1 cellular context compared by ENCODE assay signal in the genomic region with DNA sequence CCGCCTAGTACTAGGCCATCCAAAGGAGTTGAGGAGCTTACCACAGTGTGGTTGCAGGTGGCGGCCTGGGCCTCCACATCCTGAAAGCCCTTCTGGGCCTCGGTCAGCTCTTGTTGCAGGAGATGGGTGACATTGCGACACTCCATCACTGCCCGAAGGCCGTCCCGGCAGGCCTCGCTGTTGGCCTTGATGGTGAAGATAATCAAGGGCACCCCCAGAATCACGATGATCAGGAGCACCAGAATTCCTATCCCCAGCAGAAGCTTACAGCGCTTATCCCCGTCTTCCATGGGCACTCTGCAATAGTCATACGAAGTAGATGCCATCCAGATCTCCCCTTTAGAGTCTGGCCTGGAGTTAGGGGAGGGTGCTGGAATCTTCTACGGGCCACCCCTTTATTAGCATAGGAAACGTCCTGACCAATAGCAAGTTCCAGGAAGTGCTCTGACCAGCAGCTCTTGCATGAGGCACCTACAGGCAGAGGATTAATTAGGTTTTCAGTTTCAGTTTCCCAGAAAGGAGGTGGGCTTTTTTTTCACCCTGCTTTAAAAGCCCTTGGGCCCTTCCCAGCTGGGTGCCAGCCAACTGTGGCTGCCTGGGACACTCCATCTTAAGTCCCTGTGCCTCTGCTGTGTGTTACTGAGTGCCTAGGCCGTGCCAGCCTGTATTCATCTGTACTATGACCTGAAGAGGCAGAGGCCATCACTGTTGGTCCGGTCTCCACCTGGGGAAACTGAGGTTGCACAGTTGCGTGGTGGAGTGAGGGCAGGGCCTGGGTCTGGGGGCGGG.
A peak's percentile ranks its signal among the peaks of the same experiment; 100 is the strongest.
TF ChIP-seq lines count a peak whose summit lies in the region.

A gene with protein sequence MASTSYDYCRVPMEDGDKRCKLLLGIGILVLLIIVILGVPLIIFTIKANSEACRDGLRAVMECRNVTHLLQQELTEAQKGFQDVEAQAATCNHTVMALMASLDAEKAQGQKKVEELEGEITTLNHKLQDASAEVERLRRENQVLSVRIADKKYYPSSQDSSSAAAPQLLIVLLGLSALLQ (minus strand): TSS at position 381 of the 789 bp plus-strand sequence. CDS start 55 bp downstream, at position 326.

TF ChIP-seq in GM12878, 131 proteins besides CTCF, POLR2A, EP300 and RAD21 (continued from another document and continues in another):
- TF ChIP-seq, protein P1, sequence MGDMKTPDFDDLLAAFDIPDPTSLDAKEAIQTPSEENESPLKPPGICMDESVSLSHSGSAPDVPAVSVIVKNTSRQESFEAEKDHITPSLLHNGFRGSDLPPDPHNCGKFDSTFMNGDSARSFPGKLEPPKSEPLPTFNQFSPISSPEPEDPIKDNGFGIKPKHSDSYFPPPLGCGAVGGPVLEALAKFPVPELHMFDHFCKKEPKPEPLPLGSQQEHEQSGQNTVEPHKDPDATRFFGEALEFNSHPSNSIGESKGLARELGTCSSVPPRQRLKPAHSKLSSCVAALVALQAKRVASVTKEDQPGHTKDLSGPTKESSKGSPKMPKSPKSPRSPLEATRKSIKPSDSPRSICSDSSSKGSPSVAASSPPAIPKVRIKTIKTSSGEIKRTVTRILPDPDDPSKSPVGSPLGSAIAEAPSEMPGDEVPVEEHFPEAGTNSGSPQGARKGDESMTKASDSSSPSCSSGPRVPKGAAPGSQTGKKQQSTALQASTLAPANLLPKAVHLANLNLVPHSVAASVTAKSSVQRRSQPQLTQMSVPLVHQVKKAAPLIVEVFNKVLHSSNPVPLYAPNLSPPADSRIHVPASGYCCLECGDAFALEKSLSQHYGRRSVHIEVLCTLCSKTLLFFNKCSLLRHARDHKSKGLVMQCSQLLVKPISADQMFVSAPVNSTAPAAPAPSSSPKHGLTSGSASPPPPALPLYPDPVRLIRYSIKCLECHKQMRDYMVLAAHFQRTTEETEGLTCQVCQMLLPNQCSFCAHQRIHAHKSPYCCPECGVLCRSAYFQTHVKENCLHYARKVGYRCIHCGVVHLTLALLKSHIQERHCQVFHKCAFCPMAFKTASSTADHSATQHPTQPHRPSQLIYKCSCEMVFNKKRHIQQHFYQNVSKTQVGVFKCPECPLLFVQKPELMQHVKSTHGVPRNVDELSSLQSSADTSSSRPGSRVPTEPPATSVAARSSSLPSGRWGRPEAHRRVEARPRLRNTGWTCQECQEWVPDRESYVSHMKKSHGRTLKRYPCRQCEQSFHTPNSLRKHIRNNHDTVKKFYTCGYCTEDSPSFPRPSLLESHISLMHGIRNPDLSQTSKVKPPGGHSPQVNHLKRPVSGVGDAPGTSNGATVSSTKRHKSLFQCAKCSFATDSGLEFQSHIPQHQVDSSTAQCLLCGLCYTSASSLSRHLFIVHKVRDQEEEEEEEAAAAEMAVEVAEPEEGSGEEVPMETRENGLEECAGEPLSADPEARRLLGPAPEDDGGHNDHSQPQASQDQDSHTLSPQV (IDR thresholded peaks at IDR 0.05): no peak
- TF ChIP-seq POLR2AphosphoS2 (IDR thresholded peaks at IDR 0.05; ENCODE audit: low read depth, low read length) (no peak), POLR2AphosphoS5 (IDR thresholded peaks at IDR 0.05; ENCODE audit: low read length) (peak; percentile 93), HDGF (IDR thresholded peaks at IDR 0.05) (0 out of 2 replicates have a peak, but pooled peaks have one; percentile 17), ETV6 (conservative IDR thresholded peaks at IDR 0.05 in 1 of 2, IDR thresholded peaks at IDR 0.05 in 1 of 2; ENCODE audit: borderline replicate concordance in 1 of 2, low read depth in 1 of 2) (no peak), BRCA1 (IDR thresholded peaks at IDR 0.05; ENCODE audit: low read depth, low read length) (no peak), DPF2 (IDR thresholded peaks at IDR 0.05) (peak; percentile 34; the same call in 1 of the 2 replicates), POU2F2 (IDR thresholded peaks at IDR 0.05; ENCODE audit: borderline replicate concordance, low read depth, low read length) (peak; percentile 39; the same call in 1 of the 3 replicates), TCF3 (IDR thresholded peaks at IDR 0.05; ENCODE audit: borderline replicate concordance, insufficient read depth, low read depth, low read length) (peak; percentile 62; the same call in 1 of the 2 replicates), IKZF2 (IDR thresholded peaks at IDR 0.05) (peak; percentile 8 to 40; a peak in 2 of 4 replicates), KLF5 (IDR thresholded peaks at IDR 0.05; ENCODE audit: partially characterized antibody) (peak; percentile 5), SUPT20H (IDR thresholded peaks at IDR 0.05; ENCODE audit: borderline replicate concordance, control insufficient read depth, low read depth, low read length) (no peak), NBN (IDR thresholded peaks at IDR 0.05) (0 out of 2 replicates have a peak, but pooled peaks have one; percentile 13), RFX5 (IDR thresholded peaks at IDR 0.05; ENCODE audit: low read depth, low read length) (peak; percentile 32; the same call in 1 of the 2 replicates), MXI1 (IDR thresholded peaks at IDR 0.05; ENCODE audit: low read depth, low read length) (peak; percentile 70; the same call in 1 of the 2 replicates), MEF2A (IDR thresholded peaks at IDR 0.05; ENCODE audit: insufficient read depth, low read depth, low read length) (no peak), RUNX3 (IDR thresholded peaks at IDR 0.05; ENCODE audit: low read length) (peak; percentile 74), SIN3A (IDR thresholded peaks at IDR 0.05; ENCODE audit: low read depth, low read length) (peak; percentile 24; the same call in 1 of the 2 replicates), CBFB (IDR thresholded peaks at IDR 0.05; ENCODE audit: low read depth) (0 out of 2 replicates have a peak, but pooled peaks have one; percentile 12), YY1 (IDR thresholded peaks at IDR 0.05; ENCODE audit: low read depth, low read length) (peak; percentile 36; the same call in 1 of the 2 replicates), ZNF384 (IDR thresholded peaks at IDR 0.05; ENCODE audit: borderline replicate concordance, low read depth, low read length) (peak; percentile 64), TCF12 (IDR thresholded peaks at IDR 0.05; ENCODE audit: low read depth, low read length) (0 out of 2 replicates have a peak, but pooled peaks have one; percentile 10), ZBED1 (IDR thresholded peaks at IDR 0.05; ENCODE audit: borderline replicate concordance) (no peak), ZNF274 (IDR thresholded peaks at IDR 0.05; ENCODE audit: insufficient read depth, insufficient read length) (no peak), CREM (IDR thresholded peaks at IDR 0.05; ENCODE audit: low read depth) (no peak), STAT1 (conservative IDR thresholded peaks at IDR 0.05) (0 out of 2 replicates have a peak, but pooled peaks have one; percentile 14)
- TF ChIP-seq, protein P2, sequence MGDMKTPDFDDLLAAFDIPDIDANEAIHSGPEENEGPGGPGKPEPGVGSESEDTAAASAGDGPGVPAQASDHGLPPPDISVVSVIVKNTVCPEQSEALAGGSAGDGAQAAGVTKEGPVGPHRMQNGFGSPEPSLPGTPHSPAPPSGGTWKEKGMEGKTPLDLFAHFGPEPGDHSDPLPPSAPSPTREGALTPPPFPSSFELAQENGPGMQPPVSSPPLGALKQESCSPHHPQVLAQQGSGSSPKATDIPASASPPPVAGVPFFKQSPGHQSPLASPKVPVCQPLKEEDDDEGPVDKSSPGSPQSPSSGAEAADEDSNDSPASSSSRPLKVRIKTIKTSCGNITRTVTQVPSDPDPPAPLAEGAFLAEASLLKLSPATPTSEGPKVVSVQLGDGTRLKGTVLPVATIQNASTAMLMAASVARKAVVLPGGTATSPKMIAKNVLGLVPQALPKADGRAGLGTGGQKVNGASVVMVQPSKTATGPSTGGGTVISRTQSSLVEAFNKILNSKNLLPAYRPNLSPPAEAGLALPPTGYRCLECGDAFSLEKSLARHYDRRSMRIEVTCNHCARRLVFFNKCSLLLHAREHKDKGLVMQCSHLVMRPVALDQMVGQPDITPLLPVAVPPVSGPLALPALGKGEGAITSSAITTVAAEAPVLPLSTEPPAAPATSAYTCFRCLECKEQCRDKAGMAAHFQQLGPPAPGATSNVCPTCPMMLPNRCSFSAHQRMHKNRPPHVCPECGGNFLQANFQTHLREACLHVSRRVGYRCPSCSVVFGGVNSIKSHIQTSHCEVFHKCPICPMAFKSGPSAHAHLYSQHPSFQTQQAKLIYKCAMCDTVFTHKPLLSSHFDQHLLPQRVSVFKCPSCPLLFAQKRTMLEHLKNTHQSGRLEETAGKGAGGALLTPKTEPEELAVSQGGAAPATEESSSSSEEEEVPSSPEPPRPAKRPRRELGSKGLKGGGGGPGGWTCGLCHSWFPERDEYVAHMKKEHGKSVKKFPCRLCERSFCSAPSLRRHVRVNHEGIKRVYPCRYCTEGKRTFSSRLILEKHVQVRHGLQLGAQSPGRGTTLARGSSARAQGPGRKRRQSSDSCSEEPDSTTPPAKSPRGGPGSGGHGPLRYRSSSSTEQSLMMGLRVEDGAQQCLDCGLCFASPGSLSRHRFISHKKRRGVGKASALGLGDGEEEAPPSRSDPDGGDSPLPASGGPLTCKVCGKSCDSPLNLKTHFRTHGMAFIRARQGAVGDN (IDR thresholded peaks at IDR 0.05): 0 out of 2 replicates have a peak, but pooled peaks have one; percentile 13
- TF ChIP-seq, protein P3, sequence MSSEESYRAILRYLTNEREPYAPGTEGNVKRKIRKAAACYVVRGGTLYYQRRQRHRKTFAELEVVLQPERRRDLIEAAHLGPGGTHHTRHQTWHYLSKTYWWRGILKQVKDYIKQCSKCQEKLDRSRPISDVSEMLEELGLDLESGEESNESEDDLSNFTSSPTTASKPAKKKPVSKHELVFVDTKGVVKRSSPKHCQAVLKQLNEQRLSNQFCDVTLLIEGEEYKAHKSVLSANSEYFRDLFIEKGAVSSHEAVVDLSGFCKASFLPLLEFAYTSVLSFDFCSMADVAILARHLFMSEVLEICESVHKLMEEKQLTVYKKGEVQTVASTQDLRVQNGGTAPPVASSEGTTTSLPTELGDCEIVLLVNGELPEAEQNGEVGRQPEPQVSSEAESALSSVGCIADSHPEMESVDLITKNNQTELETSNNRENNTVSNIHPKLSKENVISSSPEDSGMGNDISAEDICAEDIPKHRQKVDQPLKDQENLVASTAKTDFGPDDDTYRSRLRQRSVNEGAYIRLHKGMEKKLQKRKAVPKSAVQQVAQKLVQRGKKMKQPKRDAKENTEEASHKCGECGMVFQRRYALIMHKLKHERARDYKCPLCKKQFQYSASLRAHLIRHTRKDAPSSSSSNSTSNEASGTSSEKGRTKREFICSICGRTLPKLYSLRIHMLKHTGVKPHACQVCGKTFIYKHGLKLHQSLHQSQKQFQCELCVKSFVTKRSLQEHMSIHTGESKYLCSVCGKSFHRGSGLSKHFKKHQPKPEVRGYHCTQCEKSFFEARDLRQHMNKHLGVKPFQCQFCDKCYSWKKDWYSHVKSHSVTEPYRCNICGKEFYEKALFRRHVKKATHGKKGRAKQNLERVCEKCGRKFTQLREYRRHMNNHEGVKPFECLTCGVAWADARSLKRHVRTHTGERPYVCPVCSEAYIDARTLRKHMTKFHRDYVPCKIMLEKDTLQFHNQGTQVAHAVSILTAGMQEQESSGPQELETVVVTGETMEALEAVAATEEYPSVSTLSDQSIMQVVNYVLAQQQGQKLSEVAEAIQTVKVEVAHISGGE (CRISPR knock-in tag; IDR thresholded peaks at IDR 0.05): no peak
- TF ChIP-seq, protein P4, sequence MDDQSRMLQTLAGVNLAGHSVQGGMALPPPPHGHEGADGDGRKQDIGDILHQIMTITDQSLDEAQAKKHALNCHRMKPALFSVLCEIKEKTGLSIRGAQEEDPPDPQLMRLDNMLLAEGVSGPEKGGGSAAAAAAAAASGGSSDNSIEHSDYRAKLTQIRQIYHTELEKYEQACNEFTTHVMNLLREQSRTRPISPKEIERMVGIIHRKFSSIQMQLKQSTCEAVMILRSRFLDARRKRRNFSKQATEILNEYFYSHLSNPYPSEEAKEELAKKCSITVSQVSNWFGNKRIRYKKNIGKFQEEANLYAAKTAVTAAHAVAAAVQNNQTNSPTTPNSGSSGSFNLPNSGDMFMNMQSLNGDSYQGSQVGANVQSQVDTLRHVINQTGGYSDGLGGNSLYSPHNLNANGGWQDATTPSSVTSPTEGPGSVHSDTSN (IDR thresholded peaks at IDR 0.05; ENCODE audit: insufficient replicate concordance, low read depth, low read length): peak; percentile 27
- TF ChIP-seq, protein P5, sequence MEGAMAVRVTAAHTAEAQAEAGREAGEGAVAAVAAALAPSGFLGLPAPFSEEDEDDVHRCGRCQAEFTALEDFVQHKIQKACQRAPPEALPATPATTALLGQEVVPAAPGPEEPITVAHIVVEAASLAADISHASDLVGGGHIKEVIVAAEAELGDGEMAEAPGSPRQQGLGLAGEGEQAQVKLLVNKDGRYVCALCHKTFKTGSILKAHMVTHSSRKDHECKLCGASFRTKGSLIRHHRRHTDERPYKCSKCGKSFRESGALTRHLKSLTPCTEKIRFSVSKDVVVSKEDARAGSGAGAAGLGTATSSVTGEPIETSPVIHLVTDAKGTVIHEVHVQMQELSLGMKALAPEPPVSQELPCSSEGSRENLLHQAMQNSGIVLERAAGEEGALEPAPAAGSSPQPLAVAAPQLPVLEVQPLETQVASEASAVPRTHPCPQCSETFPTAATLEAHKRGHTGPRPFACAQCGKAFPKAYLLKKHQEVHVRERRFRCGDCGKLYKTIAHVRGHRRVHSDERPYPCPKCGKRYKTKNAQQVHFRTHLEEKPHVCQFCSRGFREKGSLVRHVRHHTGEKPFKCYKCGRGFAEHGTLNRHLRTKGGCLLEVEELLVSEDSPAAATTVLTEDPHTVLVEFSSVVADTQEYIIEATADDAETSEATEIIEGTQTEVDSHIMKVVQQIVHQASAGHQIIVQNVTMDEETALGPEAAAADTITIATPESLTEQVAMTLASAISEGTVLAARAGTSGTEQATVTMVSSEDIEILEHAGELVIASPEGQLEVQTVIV (IDR thresholded peaks at IDR 0.05; ENCODE audit: borderline replicate concordance, partially characterized antibody): peak; percentile 59
- TF ChIP-seq, protein P6, sequence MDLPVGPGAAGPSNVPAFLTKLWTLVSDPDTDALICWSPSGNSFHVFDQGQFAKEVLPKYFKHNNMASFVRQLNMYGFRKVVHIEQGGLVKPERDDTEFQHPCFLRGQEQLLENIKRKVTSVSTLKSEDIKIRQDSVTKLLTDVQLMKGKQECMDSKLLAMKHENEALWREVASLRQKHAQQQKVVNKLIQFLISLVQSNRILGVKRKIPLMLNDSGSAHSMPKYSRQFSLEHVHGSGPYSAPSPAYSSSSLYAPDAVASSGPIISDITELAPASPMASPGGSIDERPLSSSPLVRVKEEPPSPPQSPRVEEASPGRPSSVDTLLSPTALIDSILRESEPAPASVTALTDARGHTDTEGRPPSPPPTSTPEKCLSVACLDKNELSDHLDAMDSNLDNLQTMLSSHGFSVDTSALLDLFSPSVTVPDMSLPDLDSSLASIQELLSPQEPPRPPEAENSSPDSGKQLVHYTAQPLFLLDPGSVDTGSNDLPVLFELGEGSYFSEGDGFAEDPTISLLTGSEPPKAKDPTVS (IDR thresholded peaks at IDR 0.05; ENCODE audit: low read depth, low read length): peak; percentile 96
